ENCODE assay signal across 8 cellular contexts in the genomic region with DNA sequence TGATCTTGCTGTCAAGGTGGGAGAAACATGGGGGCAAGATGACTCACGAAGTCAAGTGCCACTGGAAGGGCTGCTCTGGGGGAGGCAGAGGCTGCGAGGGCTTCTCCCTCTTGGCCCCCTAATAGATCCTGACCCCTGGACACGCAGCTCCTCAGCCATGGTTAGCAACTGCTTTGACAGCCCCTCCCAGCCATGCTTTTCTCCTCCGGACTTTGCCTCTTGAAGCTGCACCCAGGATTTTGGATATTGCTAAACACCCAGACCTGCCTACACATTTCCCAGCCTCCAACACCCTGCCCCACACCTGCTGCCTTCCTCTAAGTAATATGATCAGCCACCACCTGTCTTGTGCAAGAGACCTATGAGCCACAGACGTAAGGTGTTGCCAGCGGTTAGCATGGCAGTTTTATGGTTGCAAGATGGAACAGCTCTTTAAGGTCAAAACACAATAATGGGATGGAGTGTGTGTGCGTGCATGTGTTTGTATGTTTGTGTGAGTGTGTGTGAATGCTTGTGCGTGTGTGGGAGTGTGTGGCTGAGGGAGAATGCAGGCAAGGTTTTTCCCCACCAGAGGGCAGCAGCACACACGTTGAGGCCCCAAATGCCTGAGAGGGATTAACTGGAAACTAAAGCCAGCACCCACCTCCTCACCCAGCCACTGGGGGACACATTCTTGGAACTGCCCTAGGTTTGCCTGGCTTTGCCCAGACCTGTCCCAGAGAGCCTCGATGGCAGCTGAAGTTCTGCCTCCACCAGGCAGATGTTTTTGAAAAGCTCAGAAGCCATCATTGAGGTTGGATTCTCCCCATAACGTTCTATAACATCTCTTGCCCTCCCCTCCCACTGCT. TPM values are rescaled to one million over a fixed set of nuclear protein-coding genes. Genes with fewer than 3 reads are reported as not detected.
A peak's percentile ranks its signal among the peaks of the same experiment; 100 is the strongest.
DNase-seq lines count a peak whose midpoint lies in the region; ATAC-seq and TF ChIP-seq lines count a peak whose summit lies in the region.

No MANE protein-coding gene starts in this region.

- no peak for TF ChIP-seq POLR2A in vagina (IDR thresholded peaks at IDR 0.05)

- peaks cover 25% of the 10 kb centered on the region for H3K27me3 ChIP-seq in adipocyte (replicated peaks; ENCODE audit: control insufficient read depth, insufficient read depth, low read length)
- H3K27me3 ChIP-seq in left ventricle myocardium inferior (ENCODE audit: low read depth) = no peaks in the 10 kb centered on the region
- no peaks in the 10 kb centered on the region for H3K27me3 ChIP-seq in rectal smooth muscle tissue (ENCODE audit: control insufficient read depth, insufficient read depth, low read length)
- H3K27me3 ChIP-seq in vagina = no peaks in the 10 kb centered on the region

- DNase-seq in GDM1 (lab: John Stamatoyannopoulos, UW) (peak; percentile 68), NCI-H1436 (lab: John Stamatoyannopoulos, UW) (peak; percentile 72), SW480 (ENCODE audit: low spot score) (peak; percentile 69), adipocyte (ENCODE audit: low read depth) (peak; percentile 89), left ventricle myocardium inferior (peak; percentile 68), vagina (ENCODE audit: extremely low spot score in 2 of 2) (no peak)

- intact Hi-C loops in left ventricle myocardium inferior (cut with micrococcal nuclease) = no loop called here
- intact Hi-C loops in vagina (cut with DNase I) = no loop called here

- no peaks in the 10 kb centered on the region for H3K9me3 ChIP-seq in adipocyte (ENCODE audit: control insufficient read depth, low read length)
- H3K9me3 ChIP-seq in left ventricle myocardium inferior (replicated peaks) = no peaks in the 10 kb centered on the region
- no peaks in the 10 kb centered on the region for H3K9me3 ChIP-seq in vagina

- H3K4me3 ChIP-seq in adipocyte (ENCODE audit: low read length) = no peak overlapping the region
- H3K4me3 ChIP-seq in left ventricle myocardium inferior = peak overlapping the region; percentile 72
- no peak overlapping the region for H3K4me3 ChIP-seq in rectal smooth muscle tissue (ENCODE audit: low read length)
- H3K4me3 ChIP-seq in vagina = no peak overlapping the region

- TF ChIP-seq CTCF in left ventricle myocardium inferior (IDR thresholded peaks at IDR 0.05; ENCODE audit: borderline replicate concordance) (peak; percentile 86), vagina (IDR thresholded peaks at IDR 0.05) (peak; percentile 58 to 91 (median 68))

- H3K4me1 ChIP-seq in adipocyte (ENCODE audit: control insufficient read depth, insufficient read depth, low read length) (peaks cover 22% of the 10 kb centered on the region), left ventricle myocardium inferior (peaks cover 58% of the 10 kb centered on the region), rectal smooth muscle tissue (ENCODE audit: control insufficient read depth, insufficient read depth, low read length) (peaks cover 12% of the 10 kb centered on the region), vagina (peaks cover 38% of the 10 kb centered on the region)

- peak overlapping the region; percentile 95 for H3K27ac ChIP-seq in left ventricle myocardium inferior (replicated peaks)
- H3K27ac ChIP-seq in rectal smooth muscle tissue (ENCODE audit: low read depth, low read length) = peak overlapping the region; percentile 90
- H3K27ac ChIP-seq in vagina = peak overlapping the region; percentile 73

- no peak overlapping the region for H3K9ac ChIP-seq in adipocyte (ENCODE audit: low read length)
- H3K9ac ChIP-seq in rectal smooth muscle tissue (ENCODE audit: low read length) = no peak overlapping the region

- H3K36me3 ChIP-seq in adipocyte (ENCODE audit: control insufficient read depth, insufficient read depth, low read length, severe bottlenecking) = no peaks in the 10 kb centered on the region
- no peaks in the 10 kb centered on the region for H3K36me3 ChIP-seq in left ventricle myocardium inferior
- no peaks in the 10 kb centered on the region for H3K36me3 ChIP-seq in rectal smooth muscle tissue (ENCODE audit: control insufficient read depth, insufficient read depth, low read length)
- H3K36me3 ChIP-seq in vagina = no peaks in the 10 kb centered on the region

- no peak for ATAC-seq in HG02610 (IDR thresholded peaks at IDR 0.05; ENCODE audit: unreplicated experiment)

RNA-seq across cellular contexts. Expression of a gene that starts 2.5 kb away (rescaled TPM):
- total RNA-seq in left ventricle myocardium inferior = 42.0 TPM
- 1.5 TPM for total RNA-seq in vagina

RNA-seq across cellular contexts. Expression of a gene that starts 32.7 kb away (rescaled TPM):
- 199 TPM for total RNA-seq in left ventricle myocardium inferior
- 16.2 TPM for total RNA-seq in vagina

RNA-seq across cellular contexts. Expression of a gene that starts 44.7 kb away (rescaled TPM):
- total RNA-seq in left ventricle myocardium inferior (22.2 TPM), vagina (55.5 TPM)

RNA-seq across cellular contexts. Expression of a gene that starts 59.6 kb away (rescaled TPM):
- not detected for total RNA-seq in left ventricle myocardium inferior
- total RNA-seq in vagina = not detected

Comparison
In these comparisons a context has a peak if more than half of its experiments do, and no peak if none do; other contexts are left out.
1. DNase-seq: peak in GDM1 (single experiment), NCI-H1436 (single experiment), SW480 (single experiment), adipocyte (single experiment) and left ventricle myocardium inferior (single experiment); none in vagina (0 of 2).
2. RNA of a gene that starts 2.5 kb away (total RNA-seq): 42.0 TPM in left ventricle myocardium inferior (single experiment); 1.5 TPM in vagina (single experiment); every median in the first group is over 10 times any median in the second.
3. RNA of a gene that starts 32.7 kb away (total RNA-seq): 199 TPM in left ventricle myocardium inferior (single experiment); 16.2 TPM in vagina (single experiment); every median in the first group is over 10 times any median in the second.
4. Peak in every context shown above with its lines, with median percentiles within 50 percentile points of each other: H3K27ac ChIP-seq.